In genomic region chr11:96242971-96243647, GRCh38 we compare ENCODE assay signal across 1 cellular context.
A peak's percentile ranks its signal among the peaks of the same experiment; 100 is the strongest.
TF ChIP-seq lines count a peak whose summit lies in the region.

No MANE protein-coding gene starts in this region.

TF ChIP-seq in K562, 482 proteins besides CTCF, POLR2A, EP300 and RAD21 (continued from another document and continues in another):
- TF ChIP-seq FUS (optimal IDR thresholded peaks at IDR 0.05; ENCODE audit: low read depth, low read length) = no peak
- TF ChIP-seq ZNF274 (IDR thresholded peaks at IDR 0.05; ENCODE audit: borderline replicate concordance, low read depth, low read length) = no peak
- no peak for TF ChIP-seq TCF7 (IDR thresholded peaks at IDR 0.05; ENCODE audit: borderline replicate concordance)
- 0 out of 2 replicates have a peak, but pooled peaks have one; percentile 55 for TF ChIP-seq ZBTB26 (CRISPR knock-in tag; IDR thresholded peaks at IDR 0.05)
- no peak for TF ChIP-seq HMG20B (CRISPR knock-in tag; IDR thresholded peaks at IDR 0.05)
- TF ChIP-seq BCLAF1 (IDR thresholded peaks at IDR 0.05; ENCODE audit: borderline replicate concordance in 1 of 2, control insufficient read depth in 1 of 2, low read depth in 2 of 2, low read length in 1 of 2) = no peak
- TF ChIP-seq KLF1 (tag; IDR thresholded peaks at IDR 0.05) = peak; percentile 49; the same call in 1 of the 2 replicates
- TF ChIP-seq EZH2 (IDR thresholded peaks at IDR 0.05; ENCODE audit: borderline replicate concordance, low read depth, low read length) = no peak
- no peak for TF ChIP-seq ZNF431 (CRISPR knock-in tag; IDR thresholded peaks at IDR 0.05)
- no peak for TF ChIP-seq XRCC3 (IDR thresholded peaks at IDR 0.05)
- TF ChIP-seq PCBP1 (IDR thresholded peaks at IDR 0.05; ENCODE audit: low read depth, low read length, poor library complexity, severe bottlenecking) = no peak
- TF ChIP-seq RBM15 (IDR thresholded peaks at IDR 0.05; ENCODE audit: insufficient read depth, low read length) = no peak
- TF ChIP-seq NFRKB (IDR thresholded peaks at IDR 0.05; ENCODE audit: low read depth) = peak; percentile 71; the same call in 1 of the 2 replicates
- TF ChIP-seq SMC3 (conservative IDR thresholded peaks at IDR 0.05; ENCODE audit: insufficient read depth, low read depth, low read length) = no peak
- TF ChIP-seq MTF1 (CRISPR knock-in tag; IDR thresholded peaks at IDR 0.05; ENCODE audit: borderline replicate concordance) = no peak; the same call in 1 of the 2 replicates
- 0 out of 2 replicates have a peak, but pooled peaks have one; percentile 39 for TF ChIP-seq MTA3 (IDR thresholded peaks at IDR 0.05; ENCODE audit: borderline replicate concordance)
- TF ChIP-seq SETDB1 (IDR thresholded peaks at IDR 0.05; ENCODE audit: low read length) = no peak
- peak; percentile 55 for TF ChIP-seq KDM5B (IDR thresholded peaks at IDR 0.05; ENCODE audit: insufficient replicate concordance, low read depth, low read length)
- TF ChIP-seq CUX1 (CRISPR knock-in tag; IDR thresholded peaks at IDR 0.05) = no peak
- no peak for TF ChIP-seq COPS2 (conservative IDR thresholded peaks at IDR 0.05)
- TF ChIP-seq ZNF146 (CRISPR knock-in tag; IDR thresholded peaks at IDR 0.05; ENCODE audit: unreplicated experiment) = no peak
- no peak for TF ChIP-seq ZNF253 (CRISPR knock-in tag; conservative IDR thresholded peaks at IDR 0.05)
- no peak for TF ChIP-seq ZNF76 (CRISPR knock-in tag; IDR thresholded peaks at IDR 0.05; ENCODE audit: borderline replicate concordance)
- TF ChIP-seq BHLHE40 (IDR thresholded peaks at IDR 0.05; ENCODE audit: low read length) = peak; percentile 94
- TF ChIP-seq ATF4 (CRISPR knock-in tag; IDR thresholded peaks at IDR 0.05) = no peak
- TF ChIP-seq HDAC8 (tag; IDR thresholded peaks at IDR 0.05) = no peak
- no peak for TF ChIP-seq ZFP1 (CRISPR knock-in tag; IDR thresholded peaks at IDR 0.05)
- TF ChIP-seq SUPT5H (IDR thresholded peaks at IDR 0.05) = 0 out of 2 replicates have a peak, but pooled peaks have one; percentile 59
- peak; percentile 47; the same call in 1 of the 2 replicates for TF ChIP-seq ELF2 (CRISPR knock-in tag; IDR thresholded peaks at IDR 0.05)
- peak; percentile 71 for TF ChIP-seq MAX (CRISPR knock-in tag; IDR thresholded peaks at IDR 0.05)
- no peak; the same call in 1 of the 2 replicates for TF ChIP-seq ZC3H8 (IDR thresholded peaks at IDR 0.05)
- no peak for TF ChIP-seq ZNF518B (CRISPR knock-in tag; IDR thresholded peaks at IDR 0.05)
- TF ChIP-seq TAF7 (tag; IDR thresholded peaks at IDR 0.05) = no peak; the same call in 1 of the 2 replicates
- TF ChIP-seq MIER1 (IDR thresholded peaks at IDR 0.05; ENCODE audit: low read depth) = peak; percentile 18; the same call in 1 of the 2 replicates
- TF ChIP-seq XRCC4 (IDR thresholded peaks at IDR 0.05; ENCODE audit: extremely low read depth, insufficient read depth, insufficient read length) = no peak
- TF ChIP-seq DDX20 (tag; IDR thresholded peaks at IDR 0.05; ENCODE audit: low read depth) = no peak
- no peak for TF ChIP-seq ZNF586 (CRISPR knock-in tag; conservative IDR thresholded peaks at IDR 0.05)
- TF ChIP-seq ETS1 (conservative IDR thresholded peaks at IDR 0.05; ENCODE audit: control insufficient read depth, low read depth, low read length) = peak; percentile 34; the same call in 1 of the 2 replicates
- TF ChIP-seq HOXB6 (CRISPR knock-in tag; IDR thresholded peaks at IDR 0.05; ENCODE audit: borderline replicate concordance) = no peak
- no peak for TF ChIP-seq E4F1 (CRISPR knock-in tag; IDR thresholded peaks at IDR 0.05; ENCODE audit: borderline replicate concordance)
- 0 out of 2 replicates have a peak, but pooled peaks have one; percentile 56 for TF ChIP-seq ZNF644 (tag; IDR thresholded peaks at IDR 0.05; ENCODE audit: low read depth)
- peak; percentile 67; the same call in 1 of the 2 replicates for TF ChIP-seq PHF21A (IDR thresholded peaks at IDR 0.05; ENCODE audit: borderline replicate concordance, low read depth)
- TF ChIP-seq MYNN (IDR thresholded peaks at IDR 0.05) = no peak
- TF ChIP-seq MYNN (CRISPR knock-in tag; IDR thresholded peaks at IDR 0.05) = no peak
- TF ChIP-seq FOXK2 (conservative IDR thresholded peaks at IDR 0.05 in 1 of 2, IDR thresholded peaks at IDR 0.05 in 1 of 2; ENCODE audit: low read depth in 2 of 2) = peak; percentile 38 to 62
- TF ChIP-seq HNRNPL (IDR thresholded peaks at IDR 0.05; ENCODE audit: low read depth, low read length) = no peak
- no peak for TF ChIP-seq RBM17 (IDR thresholded peaks at IDR 0.05; ENCODE audit: borderline replicate concordance, low read depth, low read length)
- no peak for TF ChIP-seq SAFB2 (IDR thresholded peaks at IDR 0.05; ENCODE audit: borderline replicate concordance, low read depth, low read length, severe bottlenecking)
- TF ChIP-seq ZNF384 (IDR thresholded peaks at IDR 0.05; ENCODE audit: low read depth, low read length) = no peak; the same call in 1 of the 2 replicates
